11 cellular contexts compared by ENCODE assay signal in genomic region chr13:30742896-30743295, GRCh38. TPM values are rescaled to one million over a fixed set of nuclear protein-coding genes. Genes with fewer than 3 reads are reported as not detected.
A peak's percentile ranks its signal among the peaks of the same experiment; 100 is the strongest.
DNase-seq lines count a peak whose midpoint lies in the region; ATAC-seq, FAIRE-seq and TF ChIP-seq lines count a peak whose summit lies in the region.
"Had no signal": no experiment of that assay in that cellular context is flagged by ENCODE, and none has a peak within 500 bp of the region (broad histone marks: within the 10 kb centered on the region; RNA-seq: fewer than 3 reads in every experiment).

No MANE protein-coding gene starts in this region.

- peaks cover 78% of the 10 kb centered on the region for H3K4me1 Mint-ChIP-seq in activated CD4-positive, alpha-beta memory T cell treated with anti-CD3 and anti-CD28 coated beads, Interleukin-2, amount 10 ng/mL, durations not matched to agents 7 days and 5 days
- H3K4me1 Mint-ChIP-seq in stimulated activated memory B cell treated with anti-CD40 and anti-IgM and Interleukin-4, amounts not matched to agents 10 μg/mL and 1 μg/mL and 100 μg/mL, for 72 hours = peaks cover 68% of the 10 kb centered on the region

- H3K36me3 ChIP-seq in Karpas-422 (ENCODE audit: insufficient read depth, low read length) (peaks cover 17% of the 10 kb centered on the region), keratinocyte (ENCODE audit: control insufficient read depth in 2 of 2, extremely low read depth in 1 of 2, insufficient read depth in 2 of 2, low read length in 2 of 2) (no peaks in the 10 kb centered on the region)

- H3K9ac ChIP-seq in Karpas-422 (ENCODE audit: low read length) (no peak overlapping the region), keratinocyte (ENCODE audit: control insufficient read depth, extremely low read depth, insufficient read depth, low read length) (no peak overlapping the region)

- H3K9me2 ChIP-seq in Karpas-422 (replicated peaks; ENCODE audit: insufficient read depth, low read length) = no peaks in the 10 kb centered on the region

- H3K27ac ChIP-seq in Karpas-422 (ENCODE audit: low read length) (peak overlapping the region; percentile 10; the same call in 1 of the 2 replicates), keratinocyte (ENCODE audit: control insufficient read depth, insufficient read depth, low read length) (peak overlapping the region; percentile 52)

- H3K4me3 ChIP-seq in Karpas-422 (ENCODE audit: low read length) (no peak overlapping the region), keratinocyte (ENCODE audit: control insufficient read depth in 2 of 3, extremely low read depth in 1 of 3, insufficient read depth in 2 of 3, low read depth in 1 of 3, low read length in 3 of 3) (no peak overlapping the region)

- FAIRE-seq in keratinocyte (lab: Jason Lieb, UNC) = no peak

- no peaks in the 10 kb centered on the region for H3K27me3 Mint-ChIP-seq in activated CD4-positive, alpha-beta memory T cell treated with anti-CD3 and anti-CD28 coated beads, Interleukin-2, amount 10 ng/mL, durations not matched to agents 7 days and 5 days
- H3K27me3 Mint-ChIP-seq in stimulated activated memory B cell treated with anti-CD40 and anti-IgM and Interleukin-4, amounts not matched to agents 10 μg/mL and 1 μg/mL and 100 μg/mL, for 72 hours = no peaks in the 10 kb centered on the region

- TF ChIP-seq CTCF in keratinocyte (optimal IDR thresholded peaks at IDR 0.05 in 1 of 3, IDR thresholded peaks at IDR 0.05 in 1 of 3, conservative IDR thresholded peaks at IDR 0.05 in 1 of 3; ENCODE audit: extremely low read depth in 1 of 3, insufficient read depth in 2 of 3, low read length in 3 of 3) = no peak

- DNase-seq in Karpas-422 (no peak), keratinocyte (ENCODE audit: low read depth, low spot score) (no peak), NCI-H2196 (lab: John Stamatoyannopoulos, UW; ENCODE audit: unreplicated experiment) (no peak), HPDE6-E6E7 (ENCODE audit: extremely low spot score) (no peak)
- DNase-seq in activated CD4-positive, alpha-beta memory T cell treated with anti-CD3 and anti-CD28 coated beads, Interleukin-2, amount 10 ng/mL, durations not matched to agents 7 days and 5 days = no peak
- DNase-seq in stimulated activated CD4-positive, alpha-beta T cell treated with anti-CD3 and anti-CD28 coated beads, Interleukin-4, amount 100 ng/mL, for 1 hour = no peak
- DNase-seq: activated T-cell treated with anti-CD3 and anti-CD28 coated beads, Interleukin-2, amount 50 U/mL, for 48 hours; cerebellar nuclear complex; NCI-H1436 had no signal

- H3K79me2 ChIP-seq in Karpas-422 (ENCODE audit: low read length) (peaks cover 67% of the 10 kb centered on the region), keratinocyte (ENCODE audit: control insufficient read depth, insufficient read depth, low read length) (no peaks in the 10 kb centered on the region)

- peaks cover 2% of the 10 kb centered on the region for H3K9me1 ChIP-seq in keratinocyte (ENCODE audit: control insufficient read depth, extremely low read depth, insufficient read depth, low read length)

- H3K9me3 ChIP-seq in Karpas-422 (ENCODE audit: low read length) (no peaks in the 10 kb centered on the region), keratinocyte (ENCODE audit: control insufficient read depth, low read depth, low read length) (no peaks in the 10 kb centered on the region)

- H3K4me1 ChIP-seq in Karpas-422 (ENCODE audit: low read length) = peaks cover 58% of the 10 kb centered on the region
- peaks cover 37% of the 10 kb centered on the region for H3K4me1 ChIP-seq in keratinocyte (ENCODE audit: control insufficient read depth, extremely low read depth, insufficient read depth, low read length)

- no peak for ATAC-seq in stimulated activated memory B cell treated with anti-CD40 and anti-IgM and Interleukin-4, amounts not matched to agents 10 μg/mL and 1 μg/mL and 100 μg/mL, for 72 hours
- ATAC-seq: left lobe of liver had no signal

- H3K27me3 ChIP-seq in Karpas-422 (ENCODE audit: low read length) (no peaks in the 10 kb centered on the region), keratinocyte (ENCODE audit: control insufficient read depth, extremely low read depth, insufficient read depth, low read length) (no peaks in the 10 kb centered on the region)

- H3K9me3 Mint-ChIP-seq in activated CD4-positive, alpha-beta memory T cell treated with anti-CD3 and anti-CD28 coated beads, Interleukin-2, amount 10 ng/mL, durations not matched to agents 7 days and 5 days = no peaks in the 10 kb centered on the region
- no peaks in the 10 kb centered on the region for H3K9me3 Mint-ChIP-seq in stimulated activated memory B cell treated with anti-CD40 and anti-IgM and Interleukin-4, amounts not matched to agents 10 μg/mL and 1 μg/mL and 100 μg/mL, for 72 hours

- CTCF ChIA-PET in activated CD4-positive, alpha-beta memory T cell treated with anti-CD3 and anti-CD28 coated beads, Interleukin-2, amount 10 ng/mL, durations not matched to agents 7 days and 5 days (lab: Charles Lee) = interaction anchor here (1.3 kb wide), 1 partner anchor 302 kb away, joined by 4 read pairs; no protein-coding TSS in a partner anchor

- H4K20me1 ChIP-seq in Karpas-422 (ENCODE audit: insufficient read depth, low read depth, low read length) = no peaks in the 10 kb centered on the region
- H4K20me1 ChIP-seq in keratinocyte (ENCODE audit: control insufficient read depth, extremely low read depth, insufficient read depth, low read length) = no peaks in the 10 kb centered on the region

- dilution Hi-C loops in keratinocyte (cut with MboI; ENCODE audit: extremely low pct_ligation_motif_present, low sequenced_read_pairs) = no loop called here

- H2AFZ ChIP-seq in Karpas-422 (ENCODE audit: low read length) = no peak overlapping the region
- no peak overlapping the region for H2AFZ ChIP-seq in keratinocyte (ENCODE audit: control insufficient read depth, low read length)

- POLR2A ChIA-PET in activated CD4-positive, alpha-beta memory T cell treated with anti-CD3 and anti-CD28 coated beads, Interleukin-2, amount 10 ng/mL, durations not matched to agents 7 days and 5 days (lab: Charles Lee) = interaction anchor here (1.7 to 2.6 kb wide), 4 partner anchors 32 to 807 kb away, joined by 4 to 25 read pairs (median 10); partner anchors contain the start of gene USPL1

- H3K4me2 ChIP-seq in Karpas-422 (ENCODE audit: low read depth, low read length, poor library complexity, severe bottlenecking) (no peak overlapping the region), keratinocyte (ENCODE audit: control insufficient read depth, extremely low read depth, insufficient read depth, low read depth, low read length) (no peak overlapping the region)

- H3K4me3 Mint-ChIP-seq in activated CD4-positive, alpha-beta memory T cell treated with anti-CD3 and anti-CD28 coated beads, Interleukin-2, amount 10 ng/mL, durations not matched to agents 7 days and 5 days = peak overlapping the region; percentile 2
- no peak overlapping the region for H3K4me3 Mint-ChIP-seq in stimulated activated memory B cell treated with anti-CD40 and anti-IgM and Interleukin-4, amounts not matched to agents 10 μg/mL and 1 μg/mL and 100 μg/mL, for 72 hours

- H3K36me3 Mint-ChIP-seq in activated CD4-positive, alpha-beta memory T cell treated with anti-CD3 and anti-CD28 coated beads, Interleukin-2, amount 10 ng/mL, durations not matched to agents 7 days and 5 days (ENCODE audit: low read depth) = peaks cover 73% of the 10 kb centered on the region
- H3K36me3 Mint-ChIP-seq in stimulated activated memory B cell treated with anti-CD40 and anti-IgM and Interleukin-4, amounts not matched to agents 10 μg/mL and 1 μg/mL and 100 μg/mL, for 72 hours = peaks cover 14% of the 10 kb centered on the region

- H3K27ac Mint-ChIP-seq in activated CD4-positive, alpha-beta memory T cell treated with anti-CD3 and anti-CD28 coated beads, Interleukin-2, amount 10 ng/mL, durations not matched to agents 7 days and 5 days = peak overlapping the region; percentile 92
- peak overlapping the region; percentile 74 for H3K27ac Mint-ChIP-seq in stimulated activated memory B cell treated with anti-CD40 and anti-IgM and Interleukin-4, amounts not matched to agents 10 μg/mL and 1 μg/mL and 100 μg/mL, for 72 hours

RNA-seq across cellular contexts. Expression of gene ALOX5AP, which starts 7.6 kb away (rescaled TPM):
- total RNA-seq in Karpas-422 (2014; rRNA removed; shearing (Covaris generic); ENCODE audit: low replicate concordance) = 314 and 512 TPM in 2 replicates
- 100 to 1,000 TPM; 230 to 238 TPM for total RNA-seq in activated CD4-positive, alpha-beta memory T cell treated with anti-CD3 and anti-CD28 coated beads, Interleukin-2, amount 10 ng/mL, durations not matched to agents 7 days and 5 days
- polyA plus RNA-seq in keratinocyte = 0.31 to 0.98 TPM (median 0.62 TPM) in 3 replicates
- polyA plus RNA-seq in keratinocyte (2011; ENCODE audit: low read depth) = not detected
- 0.45 and 0.96 TPM in 2 replicates for polyA plus RNA-seq in keratinocyte (2011; cell fraction: cytosol; rRNA removed)
- polyA plus RNA-seq in keratinocyte (2011; cell fraction: nucleus; rRNA removed) = 0.64 and 0.98 TPM in 2 replicates
- polyA plus RNA-seq in keratinocyte (2012; ENCODE audit: low replicate concordance) = 0.20 and 0.22 TPM in 2 replicates
- 0.40 to 1.5 TPM in 2 of 3 replicates, not detected in the other for polyA minus RNA-seq in keratinocyte
- not detected for polyA minus RNA-seq in keratinocyte (2011; cell fraction: cytosol; rRNA and poly(A)+ RNA removed)
- polyA minus RNA-seq in keratinocyte (2011; cell fraction: nucleus; rRNA and poly(A)+ RNA removed) = not detected in 2 replicates
